ENCODE assay signal across 17 cellular contexts in genomic region chr16:10993649-10994048, GRCh38.
"Had no signal": no experiment of that assay in that cellular context is flagged by ENCODE, and none has a peak within 500 bp of the region (broad histone marks: within the 10 kb centered on the region; RNA-seq: fewer than 3 reads in every experiment).

No MANE protein-coding gene starts in this region.

- DNase-seq: activated CD4-positive, alpha-beta T cell treated with anti-CD3 and anti-CD28 coated beads, Interleukin-2, amount 10 ng/mL, durations not matched to agents 7 days and 5 days; activated CD8-positive, alpha-beta memory T cell treated with anti-CD3 and anti-CD28 coated beads, Interleukin-2, amount 50 U/mL, for 48 hours; activated gamma-delta T cell treated with Interleukin-2 at 50 U/mL for 16 hours; activated naive CD8-positive, alpha-beta T cell treated with anti-CD3 and anti-CD28 coated beads, Interleukin-2, amount 10 ng/mL, durations not matched to agents 7 days and 5 days; activated T-cell treated with anti-CD3 and anti-CD28 coated beads, Interleukin-2, amount 50 U/mL, for 72 hours; brain microvascular endothelial cell; cortex of kidney; effector CD4-positive, alpha-beta T cell; esophagus squamous epithelium; foreskin melanocyte; head of caudate nucleus; lower lobe of right lung; midbrain; pancreas; stimulated activated CD4-positive, alpha-beta T cell treated with anti-CD3 and anti-CD28 coated beads, Interleukin-1b, Interleukin-23, amount 100 ng/mL, for 48 hours had no signal

- FAIRE-seq: pancreas had no signal

- ATAC-seq: activated T-cell treated with anti-CD3 and anti-CD28 coated beads, Interleukin-2, amount 50 U/mL, for 72 hours; lower lobe of right lung; pancreas; sciatic nerve had no signal

- H3K4me3 ChIP-seq: esophagus squamous epithelium, lower lobe of right lung, pancreas had no signal

- H3K9me3 Mint-ChIP-seq: activated naive CD8-positive, alpha-beta T cell treated with anti-CD3 and anti-CD28 coated beads, Interleukin-2, amount 10 ng/mL, durations not matched to agents 7 days and 5 days; activated T-cell treated with anti-CD3 and anti-CD28 coated beads, Interleukin-2, amount 50 U/mL, for 72 hours; neural crest cell had no signal

- H3K4me3 Mint-ChIP-seq: activated CD4-positive, alpha-beta T cell treated with anti-CD3 and anti-CD28 coated beads, Interleukin-2, amount 10 ng/mL, durations not matched to agents 7 days and 5 days; activated naive CD8-positive, alpha-beta T cell treated with anti-CD3 and anti-CD28 coated beads, Interleukin-2, amount 10 ng/mL, durations not matched to agents 7 days and 5 days; neural crest cell had no signal

- H3K27me3 Mint-ChIP-seq: activated CD4-positive, alpha-beta T cell treated with anti-CD3 and anti-CD28 coated beads, Interleukin-2, amount 10 ng/mL, durations not matched to agents 7 days and 5 days; activated naive CD8-positive, alpha-beta T cell treated with anti-CD3 and anti-CD28 coated beads, Interleukin-2, amount 10 ng/mL, durations not matched to agents 7 days and 5 days had no signal

- H3K27ac Mint-ChIP-seq: activated CD4-positive, alpha-beta T cell treated with anti-CD3 and anti-CD28 coated beads, Interleukin-2, amount 10 ng/mL, durations not matched to agents 7 days and 5 days had no signal

- H3K27me3 ChIP-seq: brain microvascular endothelial cell, esophagus squamous epithelium, pancreas had no signal

- H3K36me3 ChIP-seq: brain microvascular endothelial cell had no signal

- H3K4me1 ChIP-seq: lower lobe of right lung, pancreas had no signal

- H3K9me3 ChIP-seq: esophagus squamous epithelium, lower lobe of right lung, pancreas had no signal

- H3K27ac ChIP-seq: lower lobe of right lung had no signal
